ENCODE assay signal across 8 cellular contexts in genomic region chr17:78214016-78214705, GRCh38. TPM values are rescaled to one million over a fixed set of nuclear protein-coding genes. Genes with fewer than 3 reads are reported as not detected.
DNase-seq lines count a peak whose midpoint lies in the region; ATAC-seq, FAIRE-seq and TF ChIP-seq lines count a peak whose summit lies in the region.

BIRC5 (plus strand) TSS chr17:78214253; CDS start chr17:78214317, 64 bp downstream.

- no peak for FAIRE-seq in pancreas (lab: Jason Lieb, UNC)

- intact Hi-C loops in Right ventricle myocardium inferior (cut with DNase I) = no loop called here
- intact Hi-C loops in pancreas (cut with DNase I) = no loop called here
- intact Hi-C loops in thyroid gland (cut with DNase I) = no loop called here

- ATAC-seq in HG02571 (IDR thresholded peaks at IDR 0.05; ENCODE audit: unreplicated experiment) = peak; percentile 78
- ATAC-seq in Right ventricle myocardium inferior = peak; percentile 99
- ATAC-seq in pancreas = peak; percentile 99 to 100 (median 100)

- H3K4me3 ChIP-seq in pancreas (peak within 1 kb of the TSS in 3 of 4 donors; percentile 14 to 53 (median 34)), thyroid gland (replicated peaks in 1 of 3) (peak within 1 kb of the TSS in 1 of 3 donors; percentile 18)

- no peaks in the 10 kb centered on the region for H3K9me3 Mint-ChIP-seq in activated naive CD4-positive, alpha-beta T cell treated with anti-CD3 and anti-CD28 coated beads, Interleukin-2, amount 50 U/mL, for 24 hours

- no peaks in the 10 kb centered on the region for H3K27me3 Mint-ChIP-seq in activated naive CD4-positive, alpha-beta T cell treated with anti-CD3 and anti-CD28 coated beads, Interleukin-2, amount 50 U/mL, for 24 hours

- peaks cover 4% of the 10 kb centered on the region for H3K4me1 Mint-ChIP-seq in activated naive CD4-positive, alpha-beta T cell treated with anti-CD3 and anti-CD28 coated beads, Interleukin-2, amount 50 U/mL, for 24 hours

- TF ChIP-seq CTCF in pancreas (IDR thresholded peaks at IDR 0.05) (no peak), thyroid gland (IDR thresholded peaks at IDR 0.05) (no peak)

- H3K27me3 ChIP-seq in pancreas (no peaks in the 10 kb centered on the region), thyroid gland (no peaks in the 10 kb centered on the region)

- H3K36me3 Mint-ChIP-seq in activated naive CD4-positive, alpha-beta T cell treated with anti-CD3 and anti-CD28 coated beads, Interleukin-2, amount 50 U/mL, for 24 hours = no peaks in the 10 kb centered on the region

- H3K9me3 ChIP-seq in ES-I3 (ENCODE audit: control insufficient read depth, insufficient read depth, low read length) (no peaks in the 10 kb centered on the region), pancreas (no peaks in the 10 kb centered on the region), thyroid gland (no peaks in the 10 kb centered on the region)

- peak within 1 kb of the TSS; percentile 79 for H3K9ac ChIP-seq in ES-I3 (ENCODE audit: low read depth, low read length)

- peak within 1 kb of the TSS; percentile 30 for H3K27ac Mint-ChIP-seq in activated naive CD4-positive, alpha-beta T cell treated with anti-CD3 and anti-CD28 coated beads, Interleukin-2, amount 50 U/mL, for 24 hours

- DNase-seq in NCI-H1417 (lab: John Stamatoyannopoulos, UW) (peak; percentile 90 to 96 (median 93)), SKM-1 treated with dmso at 0.1 percent for 144 hours (lab: John Stamatoyannopoulos, UW; ENCODE audit: unreplicated experiment) (peak; percentile 83), Right ventricle myocardium inferior (ENCODE audit: missing footprints) (peak; percentile 97), pancreas (peak; percentile 79 to 94 (median 86)), thyroid gland (peak; percentile 86)

- no peak for TF ChIP-seq POLR2A in thyroid gland (IDR thresholded peaks at IDR 0.05)

- H3K36me3 ChIP-seq in ES-I3 (ENCODE audit: insufficient read depth, low read length) = peaks cover 14% of the 10 kb centered on the region; the same call in 1 of the 2 replicates
- H3K36me3 ChIP-seq in pancreas = no peaks in the 10 kb centered on the region
- no peaks in the 10 kb centered on the region for H3K36me3 ChIP-seq in thyroid gland

- H3K4me1 ChIP-seq in ES-I3 (ENCODE audit: insufficient read depth, low read length) (no peaks in the 10 kb centered on the region), pancreas (peaks cover 0 to 4% (median 0%) of the 10 kb centered on the region in 3 donors), thyroid gland (peaks cover 5% of the 10 kb centered on the region in 2 donors)

- WGBS in pancreas, 2 donors = 1 to 2% methylated on average over 58 to 60 of the region's 60 CpGs
- 1 to 3% methylated on average over 7 to 20 of the region's 60 CpGs for WGBS in thyroid gland, 2 donors

- H3K4me3 Mint-ChIP-seq in activated naive CD4-positive, alpha-beta T cell treated with anti-CD3 and anti-CD28 coated beads, Interleukin-2, amount 50 U/mL, for 24 hours = peak within 1 kb of the TSS; percentile 81

- H3K27ac ChIP-seq in pancreas = no peak within 1 kb of the TSS
- no peak within 1 kb of the TSS for H3K27ac ChIP-seq in thyroid gland

RNA-seq across cellular contexts. Expression of gene BIRC5, which starts in this region (rescaled TPM):
- 1.2 TPM for total RNA-seq in Right ventricle myocardium inferior
- 1 to 10 TPM in 2 of 6 donors, under 1 TPM in 3, not detected in 1; 0.12 to 1.7 (median 0.82) TPM for total RNA-seq in pancreas
- under 1 TPM; 0.53 to 0.77 TPM for polyA plus RNA-seq in pancreas
- under 1 TPM in 3 of 4 donors, not detected in 1; 0.11 to 0.83 (median 0.13) TPM for total RNA-seq in thyroid gland

Comparison
In these comparisons a context has a peak if more than half of its experiments do, and no peak if none do; other contexts are left out.
1. Peak in DNase-seq in thyroid gland; RNA of the gene not detected or under 1 TPM.